ENCODE assay signal across 16 cellular contexts in the genomic region with DNA sequence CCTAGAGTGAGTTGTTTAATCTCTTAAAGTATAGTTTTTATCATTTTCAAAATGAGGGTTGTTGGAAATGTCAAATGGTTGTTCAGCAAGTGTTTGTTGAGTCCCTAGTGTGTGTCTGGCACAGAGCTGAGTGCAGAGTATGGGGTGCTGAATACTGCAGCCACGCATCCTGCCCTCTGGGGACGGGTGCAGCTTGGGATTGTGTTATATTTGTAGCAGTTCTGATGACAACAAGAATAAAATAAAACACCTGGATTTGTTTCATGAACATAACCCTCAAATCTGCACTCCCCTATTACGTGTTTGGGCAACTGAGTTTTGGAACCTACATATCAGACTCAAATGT.
DNase-seq lines count a peak whose midpoint lies in the region; ATAC-seq and TF ChIP-seq lines count a peak whose summit lies in the region.
"Had no signal": no experiment of that assay in that cellular context is flagged by ENCODE, and none has a peak within 500 bp of the region (broad histone marks: within the 10 kb centered on the region; RNA-seq: fewer than 3 reads in every experiment).

No MANE protein-coding gene starts in this region.

- no peak for TF ChIP-seq CTCF in cardiac muscle cell (IDR thresholded peaks at IDR 0.05; ENCODE audit: low read depth, low read length)
- TF ChIP-seq CTCF in osteoblast (IDR thresholded peaks at IDR 0.05; ENCODE audit: extremely low read depth, low read depth, low read length): no peak
- TF ChIP-seq CTCF in CD8-positive, alpha-beta T cell (IDR thresholded peaks at IDR 0.05): no peak

- no peak overlapping the region for H3K27ac Mint-ChIP-seq in CD8-positive, alpha-beta T cell

- intact Hi-C loops in CD8-positive, alpha-beta T cell (cut with DNase I, micrococcal nuclease): no loop called here

- no peaks in the 10 kb centered on the region for H3K9me3 Mint-ChIP-seq in CD8-positive, alpha-beta T cell

- H3K79me2 ChIP-seq in osteoblast (ENCODE audit: insufficient read depth, low read length): peaks cover 13% of the 10 kb centered on the region

- no peaks in the 10 kb centered on the region for H3K36me3 ChIP-seq in cardiac muscle cell
- no peaks in the 10 kb centered on the region for H3K36me3 ChIP-seq in osteoblast (ENCODE audit: insufficient read depth, low read length)
- H3K36me3 ChIP-seq in urinary bladder (ENCODE audit: insufficient read depth): no peaks in the 10 kb centered on the region
- H3K36me3 ChIP-seq in CD8-positive, alpha-beta T cell (ENCODE audit: insufficient read depth, low read length): no peaks in the 10 kb centered on the region
- H3K36me3 ChIP-seq: BLaER1 had no signal

- H4K20me1 ChIP-seq in osteoblast (ENCODE audit: insufficient read depth, low read length): peaks cover 4% of the 10 kb centered on the region
- H4K20me1 ChIP-seq: BLaER1 had no signal

- DNase-seq in cardiac muscle cell (ENCODE audit: low read depth in 1 of 2, low spot score in 1 of 2) (no peak), osteoblast (ENCODE audit: insufficient read length, low spot score, missing footprints) (no peak)
- no peak for DNase-seq in CD8-positive, alpha-beta T cell
- no peak for DNase-seq in stimulated activated naive CD8-positive, alpha-beta T cell treated with anti-CD3 and anti-CD28 coated beads, Interleukin-15, Interleukin-2, amounts not matched to agents 100 U/mL and 50 U/mL, for 24 hours
- DNase-seq: activated CD8-positive, alpha-beta memory T cell treated with anti-CD3 and anti-CD28 coated beads, Interleukin-2, amount 50 U/mL, for 4 hours; activated gamma-delta T cell; cortex of kidney; DMS153; NCI-H2029; NCI-H510A; retina had no signal

- no peaks in the 10 kb centered on the region for H3K27me3 ChIP-seq in cardiac muscle cell
- H3K27me3 ChIP-seq in osteoblast (ENCODE audit: insufficient read depth, low read length): no peaks in the 10 kb centered on the region
- no peaks in the 10 kb centered on the region for H3K27me3 ChIP-seq in CD8-positive, alpha-beta T cell (ENCODE audit: insufficient read depth, low read length)
- H3K27me3 ChIP-seq: BLaER1 had no signal

- ATAC-seq in CD8-positive, alpha-beta T cell: no peak
- no peak for ATAC-seq in stimulated activated naive CD8-positive, alpha-beta T cell treated with anti-CD3 and anti-CD28 coated beads, Interleukin-15, Interleukin-2, amounts not matched to agents 100 U/mL and 50 U/mL, for 24 hours
- no peak for ATAC-seq in activated CD4-positive, CD25-positive, alpha-beta regulatory T cell treated with anti-CD3 and anti-CD28 coated beads, Interleukin-2, amount 50 U/mL, for 24 hours

- H3K4me1 ChIP-seq in cardiac muscle cell (ENCODE audit: low read depth) (peaks cover 30% of the 10 kb centered on the region), osteoblast (ENCODE audit: insufficient read depth, low read length) (peaks cover 28% of the 10 kb centered on the region), urinary bladder (ENCODE audit: insufficient read depth) (no peaks in the 10 kb centered on the region)
- no peaks in the 10 kb centered on the region for H3K4me1 ChIP-seq in CD8-positive, alpha-beta T cell (ENCODE audit: insufficient read depth, low read length)

- no peak overlapping the region for H3K4me3 Mint-ChIP-seq in CD8-positive, alpha-beta T cell

- peak overlapping the region; percentile 49 for H2AFZ ChIP-seq in osteoblast (ENCODE audit: low read length)

- POLR2A ChIA-PET in CD8-positive, alpha-beta T cell (lab: Charles Lee): no interaction called here

- no peaks in the 10 kb centered on the region for H3K36me3 Mint-ChIP-seq in CD8-positive, alpha-beta T cell

- CTCF ChIA-PET in CD8-positive, alpha-beta T cell (lab: Charles Lee): no interaction called here

- H3K9me3 ChIP-seq in cardiac muscle cell (ENCODE audit: low read depth) (no peaks in the 10 kb centered on the region), osteoblast (ENCODE audit: low read depth, low read length) (no peaks in the 10 kb centered on the region)
- no peaks in the 10 kb centered on the region for H3K9me3 ChIP-seq in CD8-positive, alpha-beta T cell (ENCODE audit: low read length)
- H3K9me3 ChIP-seq: BLaER1 had no signal

- H3K4me3 ChIP-seq in cardiac muscle cell: no peak overlapping the region
- H3K4me3 ChIP-seq in osteoblast (ENCODE audit: insufficient read depth, low read length): no peak overlapping the region
- no peak overlapping the region for H3K4me3 ChIP-seq in urinary bladder (ENCODE audit: low read depth, low read length)
- no peak overlapping the region for H3K4me3 ChIP-seq in CD8-positive, alpha-beta T cell (ENCODE audit: low read depth, low read length)
- H3K4me3 ChIP-seq: BLaER1 had no signal

- H3K4me2 ChIP-seq in osteoblast (ENCODE audit: insufficient read depth, low read length): peak overlapping the region; percentile 53
- H3K4me2 ChIP-seq: BLaER1 had no signal

- peaks cover 21% of the 10 kb centered on the region for H3K27me3 Mint-ChIP-seq in CD8-positive, alpha-beta T cell (ENCODE audit: low read depth)

- H3K27ac ChIP-seq in angular gyrus (ENCODE audit: low read depth, low read length) (peak overlapping the region; percentile 75), cardiac muscle cell (peak overlapping the region; percentile 43), osteoblast (ENCODE audit: low read depth, low read length) (peak overlapping the region; percentile 64), urinary bladder (ENCODE audit: low read depth) (peak overlapping the region; percentile 18)
- no peak overlapping the region for H3K27ac ChIP-seq in CD8-positive, alpha-beta T cell (ENCODE audit: low read depth, low read length)
- H3K27ac ChIP-seq: BLaER1, epithelial cell of prostate had no signal

- 52% methylated on average over 3 of the region's 3 CpGs for WGBS in urinary bladder

- H3K4me1 Mint-ChIP-seq in CD8-positive, alpha-beta T cell (ENCODE audit: low read depth): peaks cover 8% of the 10 kb centered on the region
